In the genomic region with DNA sequence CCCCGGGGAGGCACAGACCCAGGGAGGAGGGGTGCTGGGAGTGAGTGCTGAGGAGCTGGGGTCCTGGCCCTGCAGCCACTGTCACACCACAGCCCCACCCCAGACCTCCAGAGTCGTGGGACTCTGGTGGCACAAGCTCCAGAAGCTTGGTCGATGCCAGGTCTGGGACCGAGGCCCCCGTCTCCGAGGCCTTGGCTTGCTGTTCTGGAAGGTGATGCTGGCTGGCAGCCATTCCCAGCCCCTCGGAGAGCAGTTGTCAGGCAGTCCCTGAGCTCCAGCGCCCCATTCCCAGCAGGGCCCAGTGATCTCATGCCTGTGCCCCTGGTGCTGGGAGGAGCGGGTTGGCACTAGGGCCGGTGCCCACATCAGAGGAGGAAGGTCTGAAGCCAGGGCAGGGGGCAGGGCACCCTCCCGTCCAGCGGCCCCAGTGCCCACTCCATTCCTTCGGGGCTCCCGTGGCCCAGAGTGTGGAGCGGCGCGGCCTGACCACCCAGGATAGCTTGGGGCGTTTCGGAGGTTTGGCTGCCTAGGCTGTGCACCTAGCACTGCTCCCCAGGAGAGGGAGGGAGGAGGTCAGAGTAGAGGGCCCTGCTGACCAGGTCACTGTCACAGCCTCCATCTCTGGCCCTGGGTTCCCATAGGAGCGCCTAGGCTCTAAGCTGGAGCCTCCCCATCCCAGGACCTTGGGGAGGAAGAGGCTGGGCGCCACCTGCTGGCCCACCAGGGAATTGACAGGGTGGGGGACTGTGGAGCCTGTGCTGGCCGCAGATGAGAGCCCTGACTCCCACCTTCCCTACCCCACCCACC, we compare ENCODE assay signal across 8 cellular contexts. TPM values are rescaled to one million over a fixed set of nuclear protein-coding genes. Genes with fewer than 3 reads are reported as not detected.
DNase-seq lines count a peak whose midpoint lies in the region; ATAC-seq and TF ChIP-seq lines count a peak whose summit lies in the region.

No MANE protein-coding gene starts in this region.

- DNase-seq in CD1c-positive myeloid dendritic cell (ENCODE audit: extremely low spot score) = peak; percentile 34
- DNase-seq in activated gamma-delta T cell treated with anti-CD3 and anti-CD28 coated beads, Interleukin-2, amount 50 U/mL, for 16 hours (ENCODE audit: low read depth) = peak; percentile 15
- DNase-seq in islet precursor cell = peak; percentile 71
- DNase-seq in stimulated activated CD8-positive, alpha-beta memory T cell treated with anti-CD3 and anti-CD28 coated beads, Interleukin-7, amount 100 ng/mL, for 24 hours (ENCODE audit: low read depth) = peak; percentile 19
- DNase-seq in mesenteric fat pad (ENCODE audit: low spot score) = no peak
- DNase-seq in putamen (ENCODE audit: low spot score) = no peak

- peak; percentile 59 for TF ChIP-seq CTCF in LNCAP (IDR thresholded peaks at IDR 0.05)

- no peak for ATAC-seq in HG03460 (IDR thresholded peaks at IDR 0.05; ENCODE audit: unreplicated experiment)

RNA-seq across cellular contexts. Expression of gene ALPI, which starts 16.8 kb away (rescaled TPM):
- total RNA-seq in mesenteric fat pad = 0.71 TPM

RNA-seq across cellular contexts. Expression of gene ALPG, which starts 32.5 kb away (rescaled TPM):
- not detected for total RNA-seq in mesenteric fat pad

RNA-seq across cellular contexts. Expression of gene ECEL1, which starts 48.5 kb away (rescaled TPM):
- total RNA-seq in mesenteric fat pad = 0.35 TPM

Comparison
In these comparisons a context has a peak if more than half of its experiments do, and no peak if none do; other contexts are left out.
1. DNase-seq: peak in CD1c-positive myeloid dendritic cell (single experiment), activated gamma-delta T cell treated with anti-CD3 and anti-CD28 coated beads, Interleukin-2, amount 50 U/mL, for 16 hours (single experiment), islet precursor cell (single experiment) and stimulated activated CD8-positive, alpha-beta memory T cell treated with anti-CD3 and anti-CD28 coated beads, Interleukin-7, amount 100 ng/mL, for 24 hours (single experiment); none in mesenteric fat pad (single experiment) and putamen (single experiment).